Comparison of ENCODE assay signal across 35 cellular contexts in genomic region chr2:138116456-138116855, GRCh38.
"Had no signal": no experiment of that assay in that cellular context is flagged by ENCODE, and none has a peak within 500 bp of the region (broad histone marks: within the 10 kb centered on the region; RNA-seq: fewer than 3 reads in every experiment).

No MANE protein-coding gene starts in this region.

- H3K27me3 ChIP-seq: adrenal gland, body of pancreas, brain microvascular endothelial cell, breast epithelium, cardiac muscle cell had no signal

- ATAC-seq: activated CD8-positive, alpha-beta T cell treated with anti-CD3 and anti-CD28 coated beads for 36 hours; activated naive CD4-positive, alpha-beta T cell treated with anti-CD3 and anti-CD28 coated beads, Interleukin-2, amount 50 U/mL, for 72 hours; activated T-cell treated with anti-CD3 and anti-CD28 coated beads, Interleukin-2, amount 50 U/mL, for 4 hours; activated T-cell treated with anti-CD3 and anti-CD28 coated beads, Interleukin-2, amount 50 U/mL, for 72 hours; activated T-helper 17 cell treated with anti-CD3 and anti-CD28 coated beads, Interleukin-2, amount 50 U/mL, for 72 hours; body of pancreas had no signal

- H3K4me3 ChIP-seq: adrenal gland, body of pancreas, breast epithelium, cardiac muscle cell had no signal

- DNase-seq: activated B cell treated with CpG ODN at 0.5 μM for 24 hours; activated CD4-positive, alpha-beta memory T cell treated with anti-CD3 and anti-CD28 coated beads for 36 hours; activated CD4-positive, alpha-beta T cell treated with anti-CD3 and anti-CD28 coated beads for 4 hours; activated CD4-positive, alpha-beta T cell treated with anti-CD3 and anti-CD28 coated beads, Interleukin-2, amount 10 ng/mL, durations not matched to agents 24 days and 14 days; activated CD4-positive, alpha-beta T cell treated with anti-CD3 and anti-CD28 coated beads, Interleukin-2, amount 50 U/mL, for 1 hour; activated CD4-positive, alpha-beta T cell treated with anti-CD3 and anti-CD28 coated beads, Interleukin-2, amount 50 U/mL, for 4 hours; activated CD4-positive, CD25-positive, alpha-beta regulatory T cell treated with anti-CD3 and anti-CD28 coated beads, Interleukin-2, amount 50 U/mL, for 72 hours; activated CD8-positive, alpha-beta memory T cell treated with anti-CD3 and anti-CD28 coated beads, Interleukin-2, amount 50 U/mL, for 4 hours; activated CD8-positive, alpha-beta T cell treated with anti-CD3 and anti-CD28 coated beads for 36 hours; activated effector memory CD4-positive, alpha-beta T cell treated with anti-CD3 and anti-CD28 coated beads, Interleukin-2, amount 50 U/mL, for 16 hours; activated gamma-delta T cell treated with Interleukin-2 at 50 U/mL for 16 hours; activated naive CD4-positive, alpha-beta T cell; activated naive CD4-positive, alpha-beta T cell treated with anti-CD3 and anti-CD28 coated beads for 36 hours; activated naive CD4-positive, alpha-beta T cell treated with anti-CD3 and anti-CD28 coated beads, Interleukin-2, amount 50 U/mL, for 16 hours; activated naive CD8-positive, alpha-beta T cell treated with anti-CD3 and anti-CD28 coated beads for 36 hours; activated T-cell treated with anti-CD3 and anti-CD28 coated beads for 4 hours; activated T-cell treated with anti-CD3 and anti-CD28 coated beads, Interleukin-2, amount 50 U/mL, for 1 hour; activated T-cell treated with anti-CD3 and anti-CD28 coated beads, Interleukin-2, amount 50 U/mL, for 4 hours; activated T-cell treated with anti-CD3 and anti-CD28 coated beads, Interleukin-2, amount 50 U/mL, for 72 hours; adrenal gland; amniotic stem cell; aorta; body of pancreas; caudate nucleus; cerebellar nuclear complex; T-helper 1 cell; T-helper 2 cell; T-helper 9 cell had no signal

- H3K4me1 ChIP-seq: adrenal gland, body of pancreas, breast epithelium had no signal

- H3K9me3 ChIP-seq: body of pancreas, breast epithelium had no signal

- H3K36me3 ChIP-seq: adrenal gland, brain microvascular endothelial cell, cardiac muscle cell had no signal

- H3K27ac ChIP-seq: adrenal gland, body of pancreas, brain microvascular endothelial cell, breast epithelium, cardiac muscle cell, VCaP had no signal

- FAIRE-seq: astrocyte had no signal
